In genomic region chr17:49849711-49850610, GRCh38 we compare ENCODE assay signal across 15 cellular contexts. TPM values are rescaled to one million over a fixed set of nuclear protein-coding genes. Genes with fewer than 3 reads are reported as not detected.
DNase-seq lines count a peak whose midpoint lies in the region; ATAC-seq and TF ChIP-seq lines count a peak whose summit lies in the region.
"Had no signal": no experiment of that assay in that cellular context is flagged by ENCODE, and none has a peak within 500 bp of the region (broad histone marks: within the 10 kb centered on the region; RNA-seq: fewer than 3 reads in every experiment).

No MANE protein-coding gene starts in this region.

- intact Hi-C loops in naive thymus-derived CD4-positive, alpha-beta T cell (cut with micrococcal nuclease), result loop anchor here (2.0 to 10.0 kb wide), 2 partner anchors 61 to 245 kb away; partner anchors contain the start of genes KAT7 (in 1 of the 2) and PDK2 (in 1 of the 2)

- CTCF ChIA-PET in naive thymus-derived CD4-positive, alpha-beta T cell (lab: Charles Lee), result interaction anchor here (0.9 to 1.3 kb wide), 2 partner anchors 141 to 280 kb away, joined by 4 to 5 read pairs; no protein-coding TSS in a partner anchor

- H3K27ac Mint-ChIP-seq in CD4-positive, CD25-positive, alpha-beta regulatory T cell, result peak overlapping the region; percentile 90 to 97 (median 94)
- H3K27ac Mint-ChIP-seq in activated naive CD8-positive, alpha-beta T cell treated with anti-CD3 and anti-CD28 coated beads for 36 hours, result no peak overlapping the region
- peak overlapping the region; percentile 89 to 97 (median 95) for H3K27ac Mint-ChIP-seq in naive thymus-derived CD4-positive, alpha-beta T cell

- DNase-seq in CD4-positive, CD25-positive, alpha-beta regulatory T cell, result peak in 1 of 3 donors; percentile 6
- DNase-seq in GM23248 (no peak), SHP77 (lab: John Stamatoyannopoulos, UW) (no peak), foreskin fibroblast (no peak), omental fat pad (ENCODE audit: low spot score) (no peak), activated gamma-delta T cell (lab: John Stamatoyannopoulos, UW) (no peak)
- no peak for DNase-seq in activated naive CD8-positive, alpha-beta T cell treated with anti-CD3 and anti-CD28 coated beads for 36 hours
- DNase-seq in naive thymus-derived CD4-positive, alpha-beta T cell, result no peak
- DNase-seq: T-helper 9 cell had no signal

- peaks cover 0 to 27% (median 12%) of the 10 kb centered on the region in 4 donors for H3K4me1 Mint-ChIP-seq in CD4-positive, CD25-positive, alpha-beta regulatory T cell
- peaks cover 13% of the 10 kb centered on the region for H3K4me1 Mint-ChIP-seq in activated naive CD8-positive, alpha-beta T cell treated with anti-CD3 and anti-CD28 coated beads for 36 hours
- peaks cover 10 to 39% (median 24%) of the 10 kb centered on the region in 7 donors for H3K4me1 Mint-ChIP-seq in naive thymus-derived CD4-positive, alpha-beta T cell

- no peaks in the 10 kb centered on the region for H3K27me3 Mint-ChIP-seq in CD4-positive, CD25-positive, alpha-beta regulatory T cell
- no peaks in the 10 kb centered on the region for H3K27me3 Mint-ChIP-seq in activated naive CD8-positive, alpha-beta T cell treated with anti-CD3 and anti-CD28 coated beads for 36 hours
- H3K27me3 Mint-ChIP-seq in naive thymus-derived CD4-positive, alpha-beta T cell, result peaks cover 0 to 9% (median 0%) of the 10 kb centered on the region in 5 donors

- H3F3A ChIP-seq in GM23248 (ENCODE audit: insufficient read depth), result peaks cover 19% of the 10 kb centered on the region

- TF ChIP-seq CTCF in foreskin fibroblast (IDR thresholded peaks at IDR 0.05; ENCODE audit: low read depth, low read length) (no peak), omental fat pad (IDR thresholded peaks at IDR 0.05) (no peak)

- H3K9me2 ChIP-seq in GM23248 (ENCODE audit: insufficient read depth), result no peaks in the 10 kb centered on the region

- peaks cover 0 to 1% (median 0%) of the 10 kb centered on the region in 7 donors for H3K9me3 Mint-ChIP-seq in CD4-positive, CD25-positive, alpha-beta regulatory T cell
- no peaks in the 10 kb centered on the region for H3K9me3 Mint-ChIP-seq in activated naive CD8-positive, alpha-beta T cell treated with anti-CD3 and anti-CD28 coated beads for 36 hours
- no peaks in the 10 kb centered on the region for H3K9me3 Mint-ChIP-seq in naive thymus-derived CD4-positive, alpha-beta T cell

- H3K9me3 ChIP-seq in CD4-positive, CD25-positive, alpha-beta regulatory T cell (ENCODE audit: control insufficient read depth in 2 of 2, low read length in 2 of 2), result no peaks in the 10 kb centered on the region
- H3K9me3 ChIP-seq in GM23248 (ENCODE audit: low read depth), result no peaks in the 10 kb centered on the region
- H3K9me3 ChIP-seq in naive thymus-derived CD4-positive, alpha-beta T cell (ENCODE audit: control insufficient read depth in 2 of 3, low read length in 3 of 3), result no peaks in the 10 kb centered on the region

- POLR2A ChIA-PET in naive thymus-derived CD4-positive, alpha-beta T cell (lab: Charles Lee), result interaction anchor here (0.6 to 2.7 kb wide), 6 partner anchors 13 to 447 kb away, joined by 3 to 10 read pairs (median 4); partner anchors contain the start of gene SLC35B1

- H3K4me2 ChIP-seq in GM23248 (ENCODE audit: unreplicated experiment), result peak overlapping the region; percentile 46

- no peak for ATAC-seq in CD4-positive, CD25-positive, alpha-beta regulatory T cell (ENCODE audit: low read depth in 2 of 2)
- no peak for ATAC-seq in naive thymus-derived CD4-positive, alpha-beta T cell
- no peak for ATAC-seq in omental fat pad (ENCODE audit: low FRiP score)

- H3K79me2 ChIP-seq in GM23248 (ENCODE audit: insufficient read depth), result no peaks in the 10 kb centered on the region

- H2AFZ ChIP-seq in GM23248, result peak overlapping the region; percentile 74

- H3K4me3 Mint-ChIP-seq in CD4-positive, CD25-positive, alpha-beta regulatory T cell, result peak overlapping the region; percentile 91 to 93 (median 92)
- peak overlapping the region; percentile 80 for H3K4me3 Mint-ChIP-seq in activated naive CD8-positive, alpha-beta T cell treated with anti-CD3 and anti-CD28 coated beads for 36 hours
- H3K4me3 Mint-ChIP-seq in naive thymus-derived CD4-positive, alpha-beta T cell, result peak overlapping the region; percentile 91 to 98 (median 93)

- no peak overlapping the region for H3K4me3 ChIP-seq in CD4-positive, CD25-positive, alpha-beta regulatory T cell (ENCODE audit: low read depth, low read length)
- H3K4me3 ChIP-seq in GM23248 (no peak overlapping the region), foreskin fibroblast (ENCODE audit: low read depth in 1 of 2, low read length in 2 of 2) (no peak overlapping the region)
- peak overlapping the region; percentile 7 for H3K4me3 ChIP-seq in naive thymus-derived CD4-positive, alpha-beta T cell (ENCODE audit: low read length)

- in situ Hi-C loops in GM23248 (cut with MboI), result loop anchor here (10.0 kb wide), 2 partner anchors 145 to 285 kb away; partner anchors contain the start of gene SLC35B1

- peaks cover 15% of the 10 kb centered on the region for H3K4me1 ChIP-seq in CD4-positive, CD25-positive, alpha-beta regulatory T cell (ENCODE audit: control insufficient read depth, insufficient read depth, low read length, poor library complexity, severe bottlenecking)
- H3K4me1 ChIP-seq in GM23248 (ENCODE audit: insufficient read depth), result peaks cover 4% of the 10 kb centered on the region; the same call in 1 of the 2 replicates
- peaks cover 14 to 16% of the 10 kb centered on the region in 2 donors for H3K4me1 ChIP-seq in naive thymus-derived CD4-positive, alpha-beta T cell (ENCODE audit: control insufficient read depth in 2 of 2, insufficient read depth in 2 of 2, low read length in 2 of 2)

- H3K27me3 ChIP-seq in CD4-positive, CD25-positive, alpha-beta regulatory T cell (ENCODE audit: control insufficient read depth, insufficient read depth, low read length), result no peaks in the 10 kb centered on the region
- H3K27me3 ChIP-seq in GM23248 (replicated peaks; ENCODE audit: insufficient read depth), result no peaks in the 10 kb centered on the region
- no peaks in the 10 kb centered on the region for H3K27me3 ChIP-seq in naive thymus-derived CD4-positive, alpha-beta T cell (ENCODE audit: control insufficient read depth in 2 of 2, insufficient read depth in 2 of 2, low read length in 2 of 2)

- peaks cover 3% of the 10 kb centered on the region for H3K36me3 Mint-ChIP-seq in CD4-positive, CD25-positive, alpha-beta regulatory T cell
- no peaks in the 10 kb centered on the region for H3K36me3 Mint-ChIP-seq in activated naive CD8-positive, alpha-beta T cell treated with anti-CD3 and anti-CD28 coated beads for 36 hours
- peaks cover 0 to 6% (median 0%) of the 10 kb centered on the region in 5 donors for H3K36me3 Mint-ChIP-seq in naive thymus-derived CD4-positive, alpha-beta T cell

- peaks cover 5% of the 10 kb centered on the region for H3K36me3 ChIP-seq in CD4-positive, CD25-positive, alpha-beta regulatory T cell (ENCODE audit: control insufficient read depth, insufficient read depth, low read length)
- H3K36me3 ChIP-seq in GM23248 (ENCODE audit: low read depth), result no peaks in the 10 kb centered on the region
- H3K36me3 ChIP-seq in naive thymus-derived CD4-positive, alpha-beta T cell (ENCODE audit: control insufficient read depth in 2 of 3, insufficient read depth in 3 of 3, low read length in 3 of 3), result peaks cover 0 to 21% (median 0%) of the 10 kb centered on the region in 3 experiments

- H4K20me1 ChIP-seq in GM23248 (ENCODE audit: insufficient read depth), result no peaks in the 10 kb centered on the region

- H3K27ac ChIP-seq in CD4-positive, CD25-positive, alpha-beta regulatory T cell (ENCODE audit: insufficient read depth, low read length, poor library complexity, severe bottlenecking), result no peak overlapping the region
- no peak overlapping the region for H3K27ac ChIP-seq in GM23248
- H3K27ac ChIP-seq in naive thymus-derived CD4-positive, alpha-beta T cell (ENCODE audit: low read depth, low read length), result peak overlapping the region; percentile 66
- H3K27ac ChIP-seq: HL-60 had no signal

- WGBS in GM23248 (ENCODE audit: low coverage in 1 of 2, low lambda C conversion rate in 2 of 2, missing lambda C conversion rate in 2 of 2), 2 experiments, result 91% methylated on average over 9 to 11 of the region's 11 CpGs

- H3K9ac ChIP-seq in GM23248, result no peak overlapping the region

RNA-seq across cellular contexts. Expression of gene TAC4, which starts 2.1 kb away (rescaled TPM):
- total RNA-seq in CD4-positive, CD25-positive, alpha-beta regulatory T cell, result not detected
- not detected for polyA plus RNA-seq in CD4-positive, CD25-positive, alpha-beta regulatory T cell
- total RNA-seq in GM23248 (2014; rRNA removed; shearing (Covaris generic)), result not detected in 2 replicates
- polyA plus RNA-seq in GM23248 (2016; fragmentation: Nextera tagmentation; extraction: Ambion mirVana), result not detected in 2 replicates
- total RNA-seq in activated naive CD8-positive, alpha-beta T cell treated with anti-CD3 and anti-CD28 coated beads for 36 hours, result not detected
- not detected for total RNA-seq in naive thymus-derived CD4-positive, alpha-beta T cell
- polyA plus RNA-seq in naive thymus-derived CD4-positive, alpha-beta T cell, result not detected
- total RNA-seq in omental fat pad, result not detected
- total RNA-seq: bronchial epithelial cell, epithelial cell of proximal tubule, lung microvascular endothelial cell, subcutaneous adipose tissue had no signal
- polyA plus RNA-seq: CD14-positive monocyte had no signal
